In genomic region chr7:71708710-71709109, GRCh38 we compare ENCODE assay signal across 27 cellular contexts.
"Had no signal": no experiment of that assay in that cellular context is flagged by ENCODE, and none has a peak within 500 bp of the region (broad histone marks: within the 10 kb centered on the region; RNA-seq: fewer than 3 reads in every experiment).

No MANE protein-coding gene starts in this region.

- H3K27me3 ChIP-seq: colonic mucosa, esophagus squamous epithelium, heart right ventricle had no signal

- H3K4me1 ChIP-seq: colonic mucosa, esophagus squamous epithelium, gastrocnemius medialis, left lung had no signal

- H3K36me3 ChIP-seq: colonic mucosa, esophagus squamous epithelium, gastrocnemius medialis, heart right ventricle, left lung had no signal

- H3K9me3 ChIP-seq: colonic mucosa, gastrocnemius medialis had no signal

- H3K4me3 ChIP-seq: colonic mucosa, esophagus squamous epithelium, gastrocnemius medialis, heart right ventricle, left lung, lung, mucosa of descending colon had no signal

- FAIRE-seq: endometrium, islet of Langerhans, keratinocyte had no signal

- ATAC-seq: effector memory CD8-positive, alpha-beta T cell; esophagus mucosa; gastrocnemius medialis; heart right ventricle; left cardiac atrium; left lung; left ventricle myocardium superior; mucosa of descending colon; naive thymus-derived CD8-positive, alpha-beta T cell had no signal

- DNase-seq: colonic mucosa; cortex of kidney; effector CD8-positive, alpha-beta T cell; effector memory CD8-positive, alpha-beta T cell; endodermal cell; erythroblast; esophagus squamous epithelium; foreskin fibroblast; foreskin melanocyte; gastrocnemius medialis; glutamatergic neuron; head of caudate nucleus; heart right ventricle; hippocampal formation; left cardiac atrium; left lung; left ventricle myocardium superior; mesenchymal stem cell; mucosa of descending colon; naive B cell; naive thymus-derived CD8-positive, alpha-beta T cell had no signal

- H3K27ac ChIP-seq: colonic mucosa, epithelial cell of prostate, esophagus squamous epithelium, gastrocnemius medialis, heart right ventricle, left lung had no signal
